32 cellular contexts compared by ENCODE assay signal in the genomic region with DNA sequence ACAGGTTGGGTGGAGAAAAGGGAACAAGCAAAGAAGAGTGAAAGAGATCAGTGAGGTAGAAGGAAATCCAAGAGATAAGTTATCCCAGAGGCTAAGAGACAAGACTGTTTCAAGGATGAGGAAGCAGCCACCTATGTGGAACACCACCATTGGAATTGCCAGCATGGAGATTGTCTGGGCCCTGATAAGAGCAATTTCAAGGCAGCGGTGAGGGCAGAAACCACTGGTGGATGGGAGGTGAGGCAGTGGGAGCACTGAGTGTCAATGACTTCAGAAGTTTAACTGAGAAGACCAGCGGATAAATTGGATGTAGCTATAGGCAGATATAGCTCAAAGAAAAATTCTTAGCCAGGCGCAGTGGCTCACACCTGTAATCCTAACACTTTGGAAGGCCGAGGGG.
"Had no signal": no experiment of that assay in that cellular context is flagged by ENCODE, and none has a peak within 500 bp of the region (broad histone marks: within the 10 kb centered on the region; RNA-seq: fewer than 3 reads in every experiment).

No MANE protein-coding gene starts in this region.

- H3K4me1 ChIP-seq: foreskin keratinocyte had no signal

- ATAC-seq: activated CD4-positive, alpha-beta T cell treated with anti-CD3 and anti-CD28 coated beads for 36 hours; activated CD4-positive, CD25-positive, alpha-beta regulatory T cell treated with anti-CD3 and anti-CD28 coated beads, Interleukin-2, amount 50 U/mL, for 24 hours; activated CD8-positive, alpha-beta memory T cell treated with anti-CD3 and anti-CD28 coated beads, Interleukin-2, amount 10 ng/mL, durations not matched to agents 7 days and 5 days; activated CD8-positive, alpha-beta T cell treated with anti-CD3 and anti-CD28 coated beads, Interleukin-2, amount 10 ng/mL, durations not matched to agents 7 days and 5 days; activated naive CD8-positive, alpha-beta T cell treated with anti-CD3 and anti-CD28 coated beads, Interleukin-2, amount 50 U/mL, for 24 hours; body of pancreas; effector memory CD8-positive, alpha-beta T cell; foreskin keratinocyte; T-helper 17 cell had no signal

- H3K4me3 ChIP-seq: adrenal gland, body of pancreas, esophagus muscularis mucosa, gastrocnemius medialis had no signal

- H3K9me3 ChIP-seq: adrenal gland, body of pancreas, esophagus muscularis mucosa, gastrocnemius medialis had no signal

- H3K36me3 ChIP-seq: adrenal gland, esophagus muscularis mucosa, gastrocnemius medialis, WERI-Rb-1 had no signal

- H3K27me3 ChIP-seq: adrenal gland, body of pancreas, esophagus muscularis mucosa, gastrocnemius medialis had no signal

- H3K27ac ChIP-seq: foreskin keratinocyte, WERI-Rb-1 had no signal

- DNase-seq: activated B cell treated with CpG ODN at 0.5 μM for 24 hours; activated CD4-positive, alpha-beta memory T cell treated with anti-CD3 and anti-CD28 coated beads for 36 hours; activated CD4-positive, alpha-beta T cell treated with anti-CD3 and anti-CD28 coated beads for 36 hours; activated CD4-positive, alpha-beta T cell treated with anti-CD3 and anti-CD28 coated beads, Interleukin-2, amount 10 ng/mL, durations not matched to agents 24 days and 14 days; activated CD8-positive, alpha-beta memory T cell treated with anti-CD3 and anti-CD28 coated beads, Interleukin-2, amount 10 ng/mL, durations not matched to agents 7 days and 5 days; activated CD8-positive, alpha-beta memory T cell treated with anti-CD3 and anti-CD28 coated beads, Interleukin-2, amount 50 U/mL, for 4 hours; activated CD8-positive, alpha-beta T cell treated with anti-CD3 and anti-CD28 coated beads, Interleukin-2, amount 10 ng/mL, durations not matched to agents 7 days and 5 days; activated effector memory CD4-positive, alpha-beta T cell treated with anti-CD3 and anti-CD28 coated beads, Interleukin-2, amount 50 U/mL, for 16 hours; activated naive CD4-positive, alpha-beta T cell treated with anti-CD3 and anti-CD28 coated beads for 36 hours; activated naive CD8-positive, alpha-beta T cell treated with anti-CD3 and anti-CD28 coated beads for 36 hours; activated naive CD8-positive, alpha-beta T cell treated with anti-CD3 and anti-CD28 coated beads, Interleukin-2, amount 50 U/mL, for 24 hours; activated T-cell treated with anti-CD3 and anti-CD28 coated beads, Interleukin-2, amount 50 U/mL, for 1 hour; activated T-cell treated with anti-CD3 and anti-CD28 coated beads, Interleukin-2, amount 50 U/mL, for 48 hours; adrenal gland; amygdala; aorta; body of pancreas; caudate nucleus; cortex of kidney; dermis blood vessel endothelial cell; effector CD4-positive, alpha-beta T cell; effector memory CD8-positive, alpha-beta T cell; erythroblast; foreskin keratinocyte; gastrocnemius medialis; glutamatergic neuron; T-helper 1 cell; T-helper 17 cell; T1000; WERI-Rb-1 had no signal
